In the genomic region with DNA sequence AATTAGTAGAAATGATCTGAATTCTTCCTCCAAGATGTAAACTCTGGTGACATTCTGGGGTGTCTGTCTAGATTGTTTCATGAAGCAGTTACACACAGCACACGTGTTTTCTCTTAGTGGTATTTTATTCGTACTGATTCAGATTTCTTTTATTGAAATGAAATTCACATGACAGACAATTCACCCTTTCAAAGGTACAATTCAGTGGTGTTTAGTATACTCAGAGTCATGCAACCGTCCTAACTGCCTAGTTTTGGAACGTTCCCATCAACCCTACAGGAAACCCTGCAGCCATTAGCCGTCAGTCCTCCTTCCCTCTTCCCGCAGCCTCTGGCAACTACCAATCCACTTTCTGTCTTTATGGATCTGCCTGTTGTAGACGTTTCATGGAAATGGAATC, we compare ENCODE assay signal across 19 cellular contexts. TPM values are rescaled to one million over a fixed set of nuclear protein-coding genes. Genes with fewer than 3 reads are reported as not detected.
DNase-seq lines count a peak whose midpoint lies in the region; ATAC-seq and TF ChIP-seq lines count a peak whose summit lies in the region.
"Had no signal": no experiment of that assay in that cellular context is flagged by ENCODE, and none has a peak within 500 bp of the region (broad histone marks: within the 10 kb centered on the region; RNA-seq: fewer than 3 reads in every experiment).

No MANE protein-coding gene starts in this region.

- in situ Hi-C loops in brain microvascular endothelial cell (cut with HindIII; ENCODE audit: low pct_ligation_motif_present, low sequenced_read_pairs) = no loop called here

- TF ChIP-seq POLR2A in esophagus squamous epithelium (IDR thresholded peaks at IDR 0.05) = no peak

- H3K4me3 ChIP-seq in ascending aorta (no peak overlapping the region), esophagus squamous epithelium (no peak overlapping the region), osteoblast (ENCODE audit: insufficient read depth, low read length) (no peak overlapping the region), upper lobe of right lung (no peak overlapping the region), brain microvascular endothelial cell (ENCODE audit: low read depth, low read length) (no peak overlapping the region)
- H3K4me3 ChIP-seq: body of pancreas had no signal

- DNase-seq in ascending aorta (ENCODE audit: low spot score in 2 of 2) (no peak), esophagus squamous epithelium (lab: John Stamatoyannopoulos, UW) (no peak), osteoblast (ENCODE audit: insufficient read length, low spot score, missing footprints) (no peak), upper lobe of right lung (no peak), brain microvascular endothelial cell (no peak)
- DNase-seq: activated CD4-positive, alpha-beta T cell treated with anti-CD3 and anti-CD28 coated beads, Interleukin-2, amount 10 ng/mL, durations not matched to agents 24 days and 14 days; activated CD8-positive, alpha-beta memory T cell treated with anti-CD3 and anti-CD28 coated beads, Interleukin-2, amount 10 ng/mL, durations not matched to agents 7 days and 5 days; body of pancreas; cortex of kidney; DMS79 treated with DMSO at 0.1 percent for 48 hours; GOT3; KBM-7; NCI-H1694; NCI-H748 treated with DMSO at 0.1 percent for 48 hours; SHP77 treated with DMSO at 0.1 percent for 48 hours had no signal

- H3K79me2 ChIP-seq in osteoblast (ENCODE audit: insufficient read depth, low read length) = no peaks in the 10 kb centered on the region

- ATAC-seq in upper lobe of right lung = no peak
- ATAC-seq in GM21526 (IDR thresholded peaks at IDR 0.05; ENCODE audit: low FRiP score, unreplicated experiment) = no peak
- ATAC-seq in HG02763 (IDR thresholded peaks at IDR 0.05; ENCODE audit: unreplicated experiment) = no peak
- ATAC-seq: activated CD8-positive, alpha-beta memory T cell treated with anti-CD3 and anti-CD28 coated beads, Interleukin-2, amount 10 ng/mL, durations not matched to agents 7 days and 5 days; body of pancreas had no signal

- no peaks in the 10 kb centered on the region for H3K9me3 ChIP-seq in ascending aorta
- no peaks in the 10 kb centered on the region for H3K9me3 ChIP-seq in esophagus squamous epithelium
- no peaks in the 10 kb centered on the region for H3K9me3 ChIP-seq in osteoblast (ENCODE audit: low read depth, low read length)
- no peaks in the 10 kb centered on the region for H3K9me3 ChIP-seq in upper lobe of right lung
- H3K9me3 ChIP-seq: body of pancreas, neutrophil had no signal

- H2AFZ ChIP-seq in osteoblast (ENCODE audit: low read length) = peak overlapping the region; percentile 8

- no peaks in the 10 kb centered on the region for H4K20me1 ChIP-seq in osteoblast (ENCODE audit: insufficient read depth, low read length)

- no peaks in the 10 kb centered on the region for H3K36me3 ChIP-seq in ascending aorta
- H3K36me3 ChIP-seq in esophagus squamous epithelium = no peaks in the 10 kb centered on the region
- H3K36me3 ChIP-seq in osteoblast (ENCODE audit: insufficient read depth, low read length) = no peaks in the 10 kb centered on the region
- no peaks in the 10 kb centered on the region for H3K36me3 ChIP-seq in upper lobe of right lung
- no peaks in the 10 kb centered on the region for H3K36me3 ChIP-seq in brain microvascular endothelial cell (replicated peaks)
- H3K36me3 ChIP-seq: neutrophil had no signal

- TF ChIP-seq CTCF in ascending aorta (IDR thresholded peaks at IDR 0.05) = no peak
- TF ChIP-seq CTCF in esophagus squamous epithelium (IDR thresholded peaks at IDR 0.05) = no peak
- no peak for TF ChIP-seq CTCF in osteoblast (IDR thresholded peaks at IDR 0.05; ENCODE audit: extremely low read depth, low read depth, low read length)
- no peak for TF ChIP-seq CTCF in upper lobe of right lung (IDR thresholded peaks at IDR 0.05)
- no peak for TF ChIP-seq CTCF in brain microvascular endothelial cell (IDR thresholded peaks at IDR 0.05; ENCODE audit: low read depth, low read length, missing control alignments)

- H3K4me1 ChIP-seq in ascending aorta = peaks cover 0 to 7% of the 10 kb centered on the region in 2 donors
- H3K4me1 ChIP-seq in esophagus squamous epithelium = peaks cover 0 to 48% (median 3%) of the 10 kb centered on the region in 3 donors
- H3K4me1 ChIP-seq in osteoblast (ENCODE audit: insufficient read depth, low read length) = peaks cover 16% of the 10 kb centered on the region
- peaks cover 20% of the 10 kb centered on the region for H3K4me1 ChIP-seq in upper lobe of right lung
- H3K4me1 ChIP-seq: body of pancreas had no signal

- H3K27ac ChIP-seq in ascending aorta (peak overlapping the region; percentile 60 to 78), esophagus squamous epithelium (peak overlapping the region; percentile 43 to 88 (median 83)), osteoblast (ENCODE audit: low read depth, low read length) (no peak overlapping the region), upper lobe of right lung (peak overlapping the region; percentile 63), brain microvascular endothelial cell (no peak overlapping the region)
- H3K27ac ChIP-seq: body of pancreas, neutrophil had no signal

- H3K4me2 ChIP-seq in osteoblast (ENCODE audit: insufficient read depth, low read length) = peak overlapping the region; percentile 49

- 52 to 55% methylated on average over 7 of the region's 7 CpGs for WGBS in esophagus squamous epithelium, 2 donors

- no peaks in the 10 kb centered on the region for H3K27me3 ChIP-seq in ascending aorta
- peaks cover 0 to 11% (median 0%) of the 10 kb centered on the region in 4 donors for H3K27me3 ChIP-seq in esophagus squamous epithelium
- H3K27me3 ChIP-seq in osteoblast (ENCODE audit: insufficient read depth, low read length) = peaks cover 17% of the 10 kb centered on the region
- H3K27me3 ChIP-seq in upper lobe of right lung = no peaks in the 10 kb centered on the region
- peaks cover 7% of the 10 kb centered on the region for H3K27me3 ChIP-seq in brain microvascular endothelial cell (replicated peaks)

- intact Hi-C loops in ascending aorta (cut with DNase I) (no loop called here), esophagus squamous epithelium (cut with DNase I) (no loop called here), upper lobe of right lung (cut with DNase I) (no loop called here)

RNA-seq across cellular contexts. Expression of gene WFDC1, which starts 8.8 kb away (rescaled TPM):
- total RNA-seq in ascending aorta (126 TPM), esophagus squamous epithelium (1 to 10 TPM; 2.3 to 7.6 (median 5.0) TPM), osteoblast (not detected in 2 replicates), upper lobe of right lung (26.0 TPM)
- total RNA-seq: activated CD4-positive, alpha-beta T cell treated with anti-CD3 and anti-CD28 coated beads, Interleukin-2, amount 10 ng/mL, durations not matched to agents 24 days and 14 days; activated CD8-positive, alpha-beta memory T cell treated with anti-CD3 and anti-CD28 coated beads, Interleukin-2, amount 10 ng/mL, durations not matched to agents 7 days and 5 days; B cell had no signal

Comparison
In these comparisons a context has a peak if more than half of its experiments do, and no peak if none do; other contexts are left out.
1. H3K27ac ChIP-seq: peak in ascending aorta (2 of 2), esophagus squamous epithelium (4 of 4) and upper lobe of right lung (single experiment); none in osteoblast (single experiment) and brain microvascular endothelial cell (single experiment).